ENCODE assay signal across 13 cellular contexts in genomic region chr15:100727291-100727851, GRCh38.
A peak's percentile ranks its signal among the peaks of the same experiment; 100 is the strongest.
DNase-seq lines count a peak whose midpoint lies in the region; ATAC-seq and TF ChIP-seq lines count a peak whose summit lies in the region.
"Had no signal": no experiment of that assay in that cellular context is flagged by ENCODE, and none has a peak within 500 bp of the region (broad histone marks: within the 10 kb centered on the region; RNA-seq: fewer than 3 reads in every experiment).

No MANE protein-coding gene starts in this region.

- H3K27ac Mint-ChIP-seq in GM23338: no peak overlapping the region
- H3K27ac Mint-ChIP-seq in osteocyte (ENCODE audit: unreplicated experiment): no peak overlapping the region
- H3K27ac Mint-ChIP-seq: stimulated activated effector memory CD8-positive, alpha-beta T cell treated with anti-CD3 and anti-CD28 coated beads, Interleukin-12 subunit alpha, Interleukin-12 subunit beta, amount 100 ng/mL, for 72 hours had no signal

- 0 out of 2 replicates have a peak overlapping the region, but pooled peaks have one; percentile 3 for H2AFZ ChIP-seq in GM23338

- TF ChIP-seq EP300 in esophagus muscularis mucosa (IDR thresholded peaks at IDR 0.05): no peak

- H4K20me1 ChIP-seq in GM23338 (replicated peaks; ENCODE audit: insufficient read depth): no peaks in the 10 kb centered on the region

- no peaks in the 10 kb centered on the region for H3K9me3 Mint-ChIP-seq in GM23338
- no peaks in the 10 kb centered on the region for H3K9me3 Mint-ChIP-seq in osteocyte (ENCODE audit: unreplicated experiment)
- H3K9me3 Mint-ChIP-seq: stimulated activated effector memory CD8-positive, alpha-beta T cell treated with anti-CD3 and anti-CD28 coated beads, Interleukin-12 subunit alpha, Interleukin-12 subunit beta, amount 100 ng/mL, for 72 hours had no signal

- no peaks in the 10 kb centered on the region for H3K79me2 ChIP-seq in GM23338 (replicated peaks; ENCODE audit: insufficient read depth)

- no peaks in the 10 kb centered on the region for H3F3A ChIP-seq in GM23338 (replicated peaks; ENCODE audit: low read depth)

- H3K27ac ChIP-seq in GM23338 (ENCODE audit: low read depth) (no peak overlapping the region), RWPE1 (peak overlapping the region; percentile 65), esophagus muscularis mucosa (replicated peaks in 1 of 4) (no peak overlapping the region)
- H3K27ac ChIP-seq: KMS-11, sigmoid colon, upper lobe of left lung had no signal

- no peaks in the 10 kb centered on the region for H3K9me3 ChIP-seq in esophagus muscularis mucosa
- H3K9me3 ChIP-seq: sigmoid colon, upper lobe of left lung had no signal

- intact Hi-C loops in esophagus muscularis mucosa (cut with DNase I): no loop called here

- H3K27me3 ChIP-seq in GM23338 (ENCODE audit: insufficient read depth) (no peaks in the 10 kb centered on the region), esophagus muscularis mucosa (no peaks in the 10 kb centered on the region)
- H3K27me3 ChIP-seq: sigmoid colon, upper lobe of left lung had no signal

- TF ChIP-seq POLR2A in esophagus muscularis mucosa (IDR thresholded peaks at IDR 0.05; ENCODE audit: low read depth): no peak

- no peak; the same call in 2 of the 3 replicates for ATAC-seq in GM23338
- ATAC-seq in GM19035 (IDR thresholded peaks at IDR 0.05; ENCODE audit: unreplicated experiment): no peak
- ATAC-seq: stimulated activated effector memory CD8-positive, alpha-beta T cell treated with anti-CD3 and anti-CD28 coated beads, Interleukin-12 subunit alpha, Interleukin-12 subunit beta, amount 100 ng/mL, for 72 hours had no signal

- H3K4me1 ChIP-seq in GM23338 (ENCODE audit: insufficient read depth) (0 out of 2 replicates have a peak, but pooled peaks cover 7% of the 10 kb centered on the region), esophagus muscularis mucosa (peaks cover under 1 to 8% (median 2%) of the 10 kb centered on the region in 4 donors)

- DNase-seq in GM23338 (ENCODE audit: low spot score): peak; percentile 8
- peak; percentile 76 for DNase-seq in RWPE1 (ENCODE audit: low spot score)
- DNase-seq in esophagus muscularis mucosa (ENCODE audit: extremely low spot score): peak; percentile 64
- DNase-seq in osteocyte (ENCODE audit: extremely low spot score, unreplicated experiment): peak; percentile 77
- no peak for DNase-seq in stimulated activated naive CD4-positive, alpha-beta T cell (lab: John Stamatoyannopoulos, UW)
- DNase-seq in NCI-H146 treated with DMSO at 0.1 percent for 48 hours (lab: John Stamatoyannopoulos, UW; ENCODE audit: unreplicated experiment): no peak
- DNase-seq: NCI-H1436 had no signal

- H3K36me3 Mint-ChIP-seq in GM23338 (ENCODE audit: low read depth): no peaks in the 10 kb centered on the region
- no peaks in the 10 kb centered on the region for H3K36me3 Mint-ChIP-seq in osteocyte (ENCODE audit: unreplicated experiment)
- H3K36me3 Mint-ChIP-seq: CD14-positive monocyte; stimulated activated effector memory CD8-positive, alpha-beta T cell treated with anti-CD3 and anti-CD28 coated beads, Interleukin-12 subunit alpha, Interleukin-12 subunit beta, amount 100 ng/mL, for 72 hours had no signal

- H3K4me1 Mint-ChIP-seq in GM23338 (peaks cover 7% of the 10 kb centered on the region), osteocyte (ENCODE audit: unreplicated experiment) (peaks cover 33% of the 10 kb centered on the region)
- H3K4me1 Mint-ChIP-seq: stimulated activated effector memory CD8-positive, alpha-beta T cell treated with anti-CD3 and anti-CD28 coated beads, Interleukin-12 subunit alpha, Interleukin-12 subunit beta, amount 100 ng/mL, for 72 hours had no signal

- CTCF ChIA-PET in RWPE1 (lab: Yijun Ruan, JAX): interaction anchor here (0.7 kb wide), 2 partner anchors 10 to 31 kb away, joined by 3 read pairs; no protein-coding TSS in a partner anchor

- POLR2A ChIA-PET in RWPE1 (lab: Yijun Ruan, JAX; ENCODE audit: low non-redundant PET): no interaction called here

- H3K36me3 ChIP-seq in GM23338 (ENCODE audit: insufficient read depth): no peaks in the 10 kb centered on the region
- no peaks in the 10 kb centered on the region for H3K36me3 ChIP-seq in esophagus muscularis mucosa
- H3K36me3 ChIP-seq: sigmoid colon, upper lobe of left lung had no signal

- no peak overlapping the region for H3K4me2 ChIP-seq in GM23338
- H3K4me2 ChIP-seq: KMS-11 had no signal

- WGBS in esophagus muscularis mucosa: 88% methylated on average over 21 of the region's 21 CpGs

- H3K9me2 ChIP-seq in GM23338 (ENCODE audit: insufficient read depth): peaks cover 14% of the 10 kb centered on the region; the same call in 1 of the 2 replicates

- H3K27me3 Mint-ChIP-seq in GM23338 (ENCODE audit: insufficient read depth, low read depth, poor library complexity) (no peaks in the 10 kb centered on the region), osteocyte (ENCODE audit: unreplicated experiment) (no peaks in the 10 kb centered on the region)

- no peak overlapping the region for H3K4me3 Mint-ChIP-seq in GM23338
- no peak overlapping the region for H3K4me3 Mint-ChIP-seq in osteocyte (ENCODE audit: unreplicated experiment)
- H3K4me3 Mint-ChIP-seq: CD14-positive monocyte; stimulated activated effector memory CD8-positive, alpha-beta T cell treated with anti-CD3 and anti-CD28 coated beads, Interleukin-12 subunit alpha, Interleukin-12 subunit beta, amount 100 ng/mL, for 72 hours had no signal

- H3K4me3 ChIP-seq in GM23338 (no peak overlapping the region), esophagus muscularis mucosa (no peak overlapping the region)
- H3K4me3 ChIP-seq: sigmoid colon, upper lobe of left lung had no signal

- TF ChIP-seq CTCF in GM23338 (conservative IDR thresholded peaks at IDR 0.05; ENCODE audit: low read depth in 2 of 2): no peak
- TF ChIP-seq CTCF in RWPE1 (conservative IDR thresholded peaks at IDR 0.05; ENCODE audit: low read depth): no peak
- TF ChIP-seq CTCF in esophagus muscularis mucosa (IDR thresholded peaks at IDR 0.05): no peak
- TF ChIP-seq CTCF in osteocyte (IDR thresholded peaks at IDR 0.05): no peak

TF ChIP-seq in GM23338, 12 proteins besides CTCF, POLR2A, EP300 and RAD21 (continues in another document):
- no peak for TF ChIP-seq ETS1 (IDR thresholded peaks at IDR 0.05)
- TF ChIP-seq CREB1 (CRISPR knock-in tag; IDR thresholded peaks at IDR 0.05; ENCODE audit: low read depth): no peak
- no peak for TF ChIP-seq EZH2 (IDR thresholded peaks at IDR 0.05; ENCODE audit: low read depth, unreplicated experiment)
- TF ChIP-seq ZNF114 (CRISPR knock-in tag; IDR thresholded peaks at IDR 0.05): no peak
- TF ChIP-seq POLR2AphosphoS5 (IDR thresholded peaks at IDR 0.05; ENCODE audit: low read depth): no peak
- no peak for TF ChIP-seq STAT1 (IDR thresholded peaks at IDR 0.05; ENCODE audit: unreplicated experiment)
- no peak for TF ChIP-seq NANOG (IDR thresholded peaks at IDR 0.05; ENCODE audit: borderline replicate concordance)
- TF ChIP-seq ZNF331 (CRISPR knock-in tag; IDR thresholded peaks at IDR 0.05; ENCODE audit: low read depth): no peak

Comparison
In these comparisons a context has a peak if more than half of its experiments do, and no peak if none do; other contexts are left out.
1. DNase-seq: peak in GM23338 (single experiment), RWPE1 (single experiment), esophagus muscularis mucosa (single experiment) and osteocyte (single experiment); none in stimulated activated naive CD4-positive, alpha-beta T cell (0 of 6) and NCI-H146 treated with DMSO at 0.1 percent for 48 hours (single experiment).